In genomic region chr6:158644227-158645063, GRCh38 we compare ENCODE assay signal across 8 cellular contexts. TPM values are rescaled to one million over a fixed set of nuclear protein-coding genes. Genes with fewer than 3 reads are reported as not detected.
DNase-seq lines count a peak whose midpoint lies in the region; ATAC-seq and TF ChIP-seq lines count a peak whose summit lies in the region.

Gene DYNLT1, minus strand, starts transcription at chr6:158644743. Its CDS starts 35 bp downstream, at chr6:158644708.

- DNase-seq in AG09319 (ENCODE audit: extremely low read depth, low read depth): peak; percentile 78
- peak; percentile 70 to 90 for DNase-seq in NCI-H446 (lab: John Stamatoyannopoulos, UW)
- peak; percentile 83 to 88 for DNase-seq in activated CD4-positive, alpha-beta T cell treated with anti-CD3 and anti-CD28 coated beads for 24 hours (ENCODE audit: low read depth in 2 of 2)
- DNase-seq in chondrocyte (ENCODE audit: low spot score): peak; percentile 97
- no peak for DNase-seq in kidney epithelial cell (ENCODE audit: low read depth)
- peak; percentile 84 to 90 for DNase-seq in stimulated activated CD4-positive, alpha-beta T cell treated with anti-CD3 and anti-CD28 coated beads, Interleukin-15, amount 100 ng/mL, for 48 hours (ENCODE audit: low read depth in 2 of 2)

- H3K4me3 ChIP-seq in kidney epithelial cell (ENCODE audit: low read depth, low read length): peak within 1 kb of the TSS; percentile 100

- H3K4me3 Mint-ChIP-seq in chondrocyte (ENCODE audit: unreplicated experiment): peak within 1 kb of the TSS; percentile 96

- peaks cover 3% of the 10 kb centered on the region for H3K36me3 ChIP-seq in kidney epithelial cell (ENCODE audit: control insufficient read depth, insufficient read depth, low read length)

- H3K27me3 ChIP-seq in kidney epithelial cell (ENCODE audit: control insufficient read depth, insufficient read depth, low read length): no peaks in the 10 kb centered on the region

- H3K9me3 Mint-ChIP-seq in chondrocyte (ENCODE audit: low read depth): no peaks in the 10 kb centered on the region

- no peaks in the 10 kb centered on the region for H3K27me3 Mint-ChIP-seq in chondrocyte (ENCODE audit: low read depth)

- TF ChIP-seq CTCF in AG09319 (IDR thresholded peaks at IDR 0.05; ENCODE audit: low read depth, low read length): no peak
- peak; percentile 7 for TF ChIP-seq CTCF in chondrocyte (IDR thresholded peaks at IDR 0.05)
- no peak for TF ChIP-seq CTCF in kidney epithelial cell (IDR thresholded peaks at IDR 0.05; ENCODE audit: insufficient read depth, low read length, poor library complexity, severe bottlenecking)

- ATAC-seq in GM18909 (IDR thresholded peaks at IDR 0.05; ENCODE audit: poor library complexity, unreplicated experiment) (peak; percentile 62), HG03159 (IDR thresholded peaks at IDR 0.05; ENCODE audit: unreplicated experiment) (peak; percentile 60)

- H3K27ac Mint-ChIP-seq in chondrocyte (ENCODE audit: unreplicated experiment): peak within 1 kb of the TSS; percentile 96

- H3K4me1 Mint-ChIP-seq in chondrocyte (ENCODE audit: low read depth): peaks cover 73% of the 10 kb centered on the region

- peaks cover 11% of the 10 kb centered on the region for H3K36me3 Mint-ChIP-seq in chondrocyte (ENCODE audit: low read depth)

RNA-seq across cellular contexts. Expression of gene DYNLT1, which starts in this region (rescaled TPM):
- total RNA-seq in chondrocyte (153 to 171 TPM (median 170 TPM) in 3 replicates), kidney epithelial cell (120 and 124 TPM in 2 replicates)
